In genomic region chr1:224617410-224618361, GRCh38 we compare ENCODE assay signal across 9 cellular contexts. TPM values are rescaled to one million over a fixed set of nuclear protein-coding genes. Genes with fewer than 3 reads are reported as not detected.
DNase-seq lines count a peak whose midpoint lies in the region; ATAC-seq and TF ChIP-seq lines count a peak whose summit lies in the region.
"Had no signal": no experiment of that assay in that cellular context is flagged by ENCODE, and none has a peak within 500 bp of the region (broad histone marks: within the 10 kb centered on the region; RNA-seq: fewer than 3 reads in every experiment).

No MANE protein-coding gene starts in this region.

- H3K36me3 ChIP-seq in lower lobe of right lung (no peaks in the 10 kb centered on the region), thyroid gland (no peaks in the 10 kb centered on the region)

- H3K27ac Mint-ChIP-seq in stimulated activated naive CD8-positive, alpha-beta T cell treated with anti-CD3 and anti-CD28 coated beads, Interleukin-15, Interleukin-2, amounts not matched to agents 100 ng/mL and 50 ng/mL, for 24 hours: no peak overlapping the region

- no peak for TF ChIP-seq POLR2A in thyroid gland (IDR thresholded peaks at IDR 0.05)

- no peak for DNase-seq in stimulated activated naive CD8-positive, alpha-beta T cell treated with anti-CD3 and anti-CD28 coated beads, Interleukin-15, Interleukin-2, amounts not matched to agents 100 U/mL and 50 U/mL, for 24 hours
- DNase-seq in astrocyte of the hippocampus (ENCODE audit: low read depth, low spot score): peak; percentile 56
- no peak for DNase-seq in lower lobe of right lung
- DNase-seq in germinal center (ENCODE audit: low spot score): no peak
- DNase-seq in thyroid gland: no peak
- DNase-seq in HEK293T (ENCODE audit: extremely low spot score): no peak
- DNase-seq: effector CD8-positive, alpha-beta T cell had no signal

- H3K4me1 Mint-ChIP-seq in stimulated activated naive CD8-positive, alpha-beta T cell treated with anti-CD3 and anti-CD28 coated beads, Interleukin-15, Interleukin-2, amounts not matched to agents 100 ng/mL and 50 ng/mL, for 24 hours (ENCODE audit: low read depth): peaks cover 20% of the 10 kb centered on the region

- peaks cover 20% of the 10 kb centered on the region for H3K4me1 ChIP-seq in lower lobe of right lung
- peaks cover 11 to 20% of the 10 kb centered on the region in 2 donors for H3K4me1 ChIP-seq in thyroid gland

- H3K27me3 ChIP-seq in lower lobe of right lung (ENCODE audit: low read depth) (peaks cover 52% of the 10 kb centered on the region), thyroid gland (peaks cover 5% of the 10 kb centered on the region)

- H3K9me3 Mint-ChIP-seq in stimulated activated naive CD8-positive, alpha-beta T cell treated with anti-CD3 and anti-CD28 coated beads, Interleukin-15, Interleukin-2, amounts not matched to agents 100 ng/mL and 50 ng/mL, for 24 hours: peaks cover 7% of the 10 kb centered on the region

- intact Hi-C loops in lower lobe of right lung (cut with DNase I): no loop called here
- intact Hi-C loops in thyroid gland (cut with DNase I): no loop called here

- WGBS in thyroid gland, 2 donors: 4 to 5% methylated on average over 47 to 55 of the region's 55 CpGs

- H3K4me3 Mint-ChIP-seq in stimulated activated naive CD8-positive, alpha-beta T cell treated with anti-CD3 and anti-CD28 coated beads, Interleukin-15, Interleukin-2, amounts not matched to agents 100 ng/mL and 50 ng/mL, for 24 hours: peak overlapping the region; percentile 53

- H3K4me3 ChIP-seq in lower lobe of right lung: peak overlapping the region; percentile 54
- H3K4me3 ChIP-seq in thyroid gland (replicated peaks in 1 of 3): no peak overlapping the region

- CTCF ChIA-PET in HEK293T (lab: Yijun Ruan, JAX): interaction anchor here (0.6 to 1.6 kb wide), 3 partner anchors 10 to 305 kb away, joined by 3 to 6 read pairs (median 3); no protein-coding TSS in a partner anchor

- peaks cover 73% of the 10 kb centered on the region for H3K27me3 Mint-ChIP-seq in stimulated activated naive CD8-positive, alpha-beta T cell treated with anti-CD3 and anti-CD28 coated beads, Interleukin-15, Interleukin-2, amounts not matched to agents 100 ng/mL and 50 ng/mL, for 24 hours

- H3K9me3 ChIP-seq in lower lobe of right lung: no peaks in the 10 kb centered on the region
- no peaks in the 10 kb centered on the region for H3K9me3 ChIP-seq in thyroid gland

- no peak for TF ChIP-seq CTCF in lower lobe of right lung (IDR thresholded peaks at IDR 0.05)
- no peak for TF ChIP-seq CTCF in thyroid gland (IDR thresholded peaks at IDR 0.05)

- POLR2A ChIA-PET in HEK293T (lab: Yijun Ruan, JAX): interaction anchor here (0.7 to 1.1 kb wide), 2 partner anchors 13 to 25 kb away, joined by 3 read pairs; no protein-coding TSS in a partner anchor

- no peak overlapping the region for H3K27ac ChIP-seq in lower lobe of right lung
- no peak overlapping the region for H3K27ac ChIP-seq in thyroid gland

- no peak for ATAC-seq in stimulated activated naive CD8-positive, alpha-beta T cell treated with anti-CD3 and anti-CD28 coated beads, Interleukin-15, Interleukin-2, amounts not matched to agents 100 U/mL and 50 U/mL, for 24 hours
- ATAC-seq in lower lobe of right lung (no peak), HG03139 (IDR thresholded peaks at IDR 0.05; ENCODE audit: unreplicated experiment) (no peak)

- no peaks in the 10 kb centered on the region for H3K36me3 Mint-ChIP-seq in stimulated activated naive CD8-positive, alpha-beta T cell treated with anti-CD3 and anti-CD28 coated beads, Interleukin-15, Interleukin-2, amounts not matched to agents 100 ng/mL and 50 ng/mL, for 24 hours (ENCODE audit: low read depth)

TF ChIP-seq in HEK293T, 16 proteins besides CTCF, POLR2A, EP300 and RAD21:
- no peak for TF ChIP-seq L3MBTL2 (conservative IDR thresholded peaks at IDR 0.05)
- TF ChIP-seq FOXK2 (IDR thresholded peaks at IDR 0.05): no peak
- TF ChIP-seq PKNOX1 (IDR thresholded peaks at IDR 0.05): no peak
- no peak for TF ChIP-seq ARNT (IDR thresholded peaks at IDR 0.05)
TF ChIP-seq in HEK293T: peak in this region for 0.

RNA-seq across cellular contexts. Expression of gene CNIH3, which starts 1.6 kb away (rescaled TPM):
- total RNA-seq in lower lobe of right lung (2.1 TPM), thyroid gland (1 to 10 TPM; 1.9 to 7.0 (median 4.0) TPM)
